20 cellular contexts compared by ENCODE assay signal in genomic region chr6:160178271-160178670, GRCh38. TPM values are rescaled to one million over a fixed set of nuclear protein-coding genes. Genes with fewer than 3 reads are reported as not detected.
A peak's percentile ranks its signal among the peaks of the same experiment; 100 is the strongest.
DNase-seq lines count a peak whose midpoint lies in the region; ATAC-seq and TF ChIP-seq lines count a peak whose summit lies in the region.
"Had no signal": no experiment of that assay in that cellular context is flagged by ENCODE, and none has a peak within 500 bp of the region (broad histone marks: within the 10 kb centered on the region; RNA-seq: fewer than 3 reads in every experiment).

No MANE protein-coding gene starts in this region.

- H2AK5ac ChIP-seq in neuronal stem cell (ENCODE audit: low read depth, low read length): no peak overlapping the region

- H3K27ac ChIP-seq in neuronal stem cell (replicated peaks; ENCODE audit: low read length): peak overlapping the region; percentile 39
- H3K27ac ChIP-seq: 22Rv1, PC-9, RWPE1 had no signal

- TF ChIP-seq POLR2A in NB4 (IDR thresholded peaks at IDR 0.05; ENCODE audit: extremely low read depth, insufficient read length): no peak

- DNase-seq in AG10803 (ENCODE audit: low read depth) (peak; percentile 7), NB4 (ENCODE audit: low read depth) (peak; percentile 47), fibroblast of gingiva (ENCODE audit: low read depth) (peak; percentile 79), neuronal stem cell (ENCODE audit: low spot score) (no peak), cerebellar cortex (ENCODE audit: low spot score) (no peak), T1000 (lab: John Stamatoyannopoulos, UW) (no peak)
- DNase-seq in stimulated activated naive B cell treated with anti-CD40 and anti-IgM and Interleukin-4, amounts not matched to agents 10 μg/mL and 1 μg/mL and 100 μg/mL, for 72 hours: no peak
- DNase-seq: COR-L47, GF-D8, GOT3, MM.1S, NCI-H1417 treated with DMSO at 0.1 percent for 48 hours, NCI-H187 treated with DMSO at 0.1 percent for 48 hours, NCI-H526, PC-9, SIG-M5 had no signal

- H3K9me3 ChIP-seq in neuronal stem cell (replicated peaks in 1 of 2; ENCODE audit: control insufficient read depth in 2 of 2, insufficient read depth in 1 of 2, low read depth in 1 of 2, low read length in 2 of 2): peaks cover 0 to 2% of the 10 kb centered on the region in 2 donors

- H3K4me3 ChIP-seq in AG10803 (ENCODE audit: low read length): no peak overlapping the region
- H3K4me3 ChIP-seq in NB4 (ENCODE audit: low read depth, low read length): no peak overlapping the region
- H3K4me3 ChIP-seq in neuronal stem cell (ENCODE audit: low read length in 2 of 2): no peak overlapping the region
- H3K4me3 ChIP-seq: PC-9 had no signal

- no peak overlapping the region for H3K4ac ChIP-seq in neuronal stem cell (ENCODE audit: low read length)

- peaks cover 0 to 8% of the 10 kb centered on the region in 2 donors for H3K4me1 ChIP-seq in neuronal stem cell (ENCODE audit: control insufficient read depth in 2 of 2, insufficient read depth in 1 of 2, low read depth in 1 of 2, low read length in 2 of 2)

- no peaks in the 10 kb centered on the region for H3K36me3 Mint-ChIP-seq in stimulated activated naive B cell treated with anti-CD40 and anti-IgM and Interleukin-4, amounts not matched to agents 10 μg/mL and 1 μg/mL and 100 μg/mL, for 72 hours
- H3K36me3 Mint-ChIP-seq: CD14-positive monocyte had no signal

- H3K14ac ChIP-seq in neuronal stem cell (ENCODE audit: low read length): no peak overlapping the region

- H2BK15ac ChIP-seq in neuronal stem cell (ENCODE audit: low read length): no peak overlapping the region

- H4K91ac ChIP-seq in neuronal stem cell (ENCODE audit: low read depth, low read length, poor library complexity): no peak overlapping the region

- no peak overlapping the region for H4K8ac ChIP-seq in neuronal stem cell (ENCODE audit: low read depth, low read length)

- no peaks in the 10 kb centered on the region for H3K79me1 ChIP-seq in neuronal stem cell (ENCODE audit: low read depth, low read length)

- H2AFZ ChIP-seq in neuronal stem cell (ENCODE audit: low read length): no peak overlapping the region
- H2AFZ ChIP-seq: PC-9 had no signal

- peaks cover 5 to 23% of the 10 kb centered on the region in 2 donors for H3K27me3 Mint-ChIP-seq in stimulated activated naive B cell treated with anti-CD40 and anti-IgM and Interleukin-4, amounts not matched to agents 10 μg/mL and 1 μg/mL and 100 μg/mL, for 72 hours

- H2BK120ac ChIP-seq in neuronal stem cell (ENCODE audit: low read depth, low read length): no peak overlapping the region

- no CpG with 5 or more reads among the region's 5 CpGs for WGBS in neuronal stem cell (ENCODE audit: extremely low coverage in 2 of 2, insufficient read length in 2 of 2, insufficient replicate concordance in 1 of 2), 2 donors

- no peaks in the 10 kb centered on the region for H3K4me1 Mint-ChIP-seq in stimulated activated naive B cell treated with anti-CD40 and anti-IgM and Interleukin-4, amounts not matched to agents 10 μg/mL and 1 μg/mL and 100 μg/mL, for 72 hours
- H3K4me1 Mint-ChIP-seq: CD14-positive monocyte had no signal

- H3K23ac ChIP-seq in neuronal stem cell (ENCODE audit: low read depth, low read length, poor library complexity): no peak overlapping the region

- no peaks in the 10 kb centered on the region for H3K9me3 Mint-ChIP-seq in stimulated activated naive B cell treated with anti-CD40 and anti-IgM and Interleukin-4, amounts not matched to agents 10 μg/mL and 1 μg/mL and 100 μg/mL, for 72 hours

- no peak overlapping the region for H2BK12ac ChIP-seq in neuronal stem cell (ENCODE audit: low read length)

- H3K18ac ChIP-seq in neuronal stem cell (ENCODE audit: low read length): no peak overlapping the region

- ATAC-seq in GM18909 (IDR thresholded peaks at IDR 0.05; ENCODE audit: poor library complexity, unreplicated experiment): no peak
- ATAC-seq in stimulated activated naive B cell treated with anti-CD40 and anti-IgM and Interleukin-4, amounts not matched to agents 10 μg/mL and 1 μg/mL and 100 μg/mL, for 72 hours (replicated peaks): no peak

- H3K4me3 Mint-ChIP-seq in stimulated activated naive B cell treated with anti-CD40 and anti-IgM and Interleukin-4, amounts not matched to agents 10 μg/mL and 1 μg/mL and 100 μg/mL, for 72 hours: no peak overlapping the region
- H3K4me3 Mint-ChIP-seq: CD14-positive monocyte had no signal

- H3K9ac ChIP-seq in neuronal stem cell (ENCODE audit: low read depth, low read length, poor library complexity): no peak overlapping the region

- H3K36me3 ChIP-seq in neuronal stem cell (replicated peaks in 1 of 2; ENCODE audit: control insufficient read depth in 2 of 2, insufficient read depth in 2 of 2, low read length in 2 of 2): no peaks in the 10 kb centered on the region

- peaks cover 0 to 7% (median 0%) of the 10 kb centered on the region in 3 experiments for H3K27me3 ChIP-seq in neuronal stem cell (ENCODE audit: control insufficient read depth in 3 of 3, insufficient read depth in 3 of 3, low read depth in 1 of 3, low read length in 3 of 3)

- no peak overlapping the region for H3K27ac Mint-ChIP-seq in stimulated activated naive B cell treated with anti-CD40 and anti-IgM and Interleukin-4, amounts not matched to agents 10 μg/mL and 1 μg/mL and 100 μg/mL, for 72 hours
- H3K27ac Mint-ChIP-seq: CD14-positive monocyte had no signal

- no peak overlapping the region for H3K4me2 ChIP-seq in neuronal stem cell (ENCODE audit: insufficient read depth, low read length, poor library complexity, severe bottlenecking)
- H3K4me2 ChIP-seq: PC-9 had no signal

- no peak overlapping the region for H2BK5ac ChIP-seq in neuronal stem cell (ENCODE audit: low read length)

- TF ChIP-seq CTCF in AG10803 (conservative IDR thresholded peaks at IDR 0.05; ENCODE audit: low read length) (no peak), NB4 (IDR thresholded peaks at IDR 0.05; ENCODE audit: low read depth, low read length) (no peak)

RNA-seq across cellular contexts. Expression of gene SLC22A1, which starts 56.7 kb away (rescaled TPM):
- polyA plus RNA-seq in neuronal stem cell (2013, experiment 1 of 2): 0.28 TPM
- 0.21 TPM for polyA plus RNA-seq in neuronal stem cell (2013, experiment 2 of 2)

Comparison
In these comparisons a context has a peak if more than half of its experiments do, and no peak if none do; other contexts are left out.
1. DNase-seq: peak in AG10803 (single experiment), NB4 (single experiment) and fibroblast of gingiva (single experiment); none in neuronal stem cell (single experiment), cerebellar cortex (single experiment), stimulated activated naive B cell treated with anti-CD40 and anti-IgM and Interleukin-4, amounts not matched to agents 10 μg/mL and 1 μg/mL and 100 μg/mL, for 72 hours (single experiment) and T1000 (single experiment).